In the genomic region with DNA sequence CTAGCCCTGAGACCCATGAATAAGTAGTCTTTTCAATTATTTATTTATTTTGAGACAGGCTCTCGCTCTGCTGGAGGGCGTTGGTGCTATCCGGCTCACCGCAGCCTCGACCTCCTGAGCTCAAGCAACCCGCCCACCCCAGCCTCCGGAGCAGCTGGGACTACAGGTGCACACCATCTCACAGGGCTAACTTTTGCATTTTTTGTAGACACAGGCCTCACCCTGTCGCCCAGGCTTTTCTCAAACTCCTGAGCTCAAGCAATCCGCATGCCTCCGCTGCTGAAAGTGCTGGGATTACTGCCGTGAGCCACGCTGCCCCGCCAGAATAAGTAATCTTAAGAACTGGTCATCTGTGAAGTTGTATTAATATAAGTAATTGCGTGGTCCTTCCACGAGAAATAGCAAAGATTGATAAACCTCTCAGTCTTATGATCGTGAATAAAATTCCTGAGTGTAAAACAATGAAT, we compare ENCODE assay signal across 8 cellular contexts. TPM values are rescaled to one million over a fixed set of nuclear protein-coding genes. Genes with fewer than 3 reads are reported as not detected.
DNase-seq lines count a peak whose midpoint lies in the region; ATAC-seq and TF ChIP-seq lines count a peak whose summit lies in the region.

No MANE protein-coding gene starts in this region.

- no peaks in the 10 kb centered on the region for H3K9me3 Mint-ChIP-seq in activated T-cell treated with anti-CD3 and anti-CD28 coated beads, Interleukin-2, amount 50 U/mL, for 72 hours

- no peaks in the 10 kb centered on the region for H3K27me3 Mint-ChIP-seq in activated T-cell treated with anti-CD3 and anti-CD28 coated beads, Interleukin-2, amount 50 U/mL, for 72 hours (ENCODE audit: low read depth)

- DNase-seq in NCI-H526 (lab: John Stamatoyannopoulos, UW) (peak; percentile 31 to 68), NCI-H526 treated with DMSO at 0.1 percent for 48 hours (lab: John Stamatoyannopoulos, UW) (no peak), thoracic aorta (ENCODE audit: low spot score) (no peak), AML-193 (lab: John Stamatoyannopoulos, UW) (no peak), NCI-H146 (lab: John Stamatoyannopoulos, UW) (no peak), NCI-H2196 treated with DMSO at 0.1 percent for 48 hours (lab: John Stamatoyannopoulos, UW; ENCODE audit: unreplicated experiment) (no peak)
- peak; percentile 37 to 48 for DNase-seq in activated T-cell treated with anti-CD3 and anti-CD28 coated beads, Interleukin-2, amount 50 U/mL, for 72 hours

- H3K4me3 ChIP-seq in iPS-15b (ENCODE audit: low read depth, low read length), result peak overlapping the region; percentile 19
- peak overlapping the region; percentile 64 for H3K4me3 ChIP-seq in thoracic aorta

- H3K27ac Mint-ChIP-seq in activated T-cell treated with anti-CD3 and anti-CD28 coated beads, Interleukin-2, amount 50 U/mL, for 72 hours, result peak overlapping the region; percentile 79

- H3K4me3 Mint-ChIP-seq in activated T-cell treated with anti-CD3 and anti-CD28 coated beads, Interleukin-2, amount 50 U/mL, for 72 hours, result peak overlapping the region; percentile 86 to 96

- H3K27me3 ChIP-seq in iPS-15b (ENCODE audit: control insufficient read depth, insufficient read depth, low read length) (peaks cover 98% of the 10 kb centered on the region), thoracic aorta (replicated peaks; ENCODE audit: insufficient read depth) (no peaks in the 10 kb centered on the region)

- no peaks in the 10 kb centered on the region for H3K36me3 ChIP-seq in iPS-15b (ENCODE audit: control insufficient read depth, insufficient read depth, low read length)
- no peaks in the 10 kb centered on the region for H3K36me3 ChIP-seq in thoracic aorta

- H3K36me3 Mint-ChIP-seq in activated T-cell treated with anti-CD3 and anti-CD28 coated beads, Interleukin-2, amount 50 U/mL, for 72 hours (ENCODE audit: insufficient read depth in 2 of 2), result peaks cover 0 to 2% of the 10 kb centered on the region in 2 donors

- H3K27ac ChIP-seq in thoracic aorta, result peak overlapping the region in 1 of 2 donors; percentile 39

- H3K4me1 Mint-ChIP-seq in activated T-cell treated with anti-CD3 and anti-CD28 coated beads, Interleukin-2, amount 50 U/mL, for 72 hours (ENCODE audit: low read depth), result peaks cover 71% of the 10 kb centered on the region

- no peak for TF ChIP-seq CTCF in thoracic aorta (IDR thresholded peaks at IDR 0.05)

- H3K4me1 ChIP-seq in iPS-15b (ENCODE audit: control insufficient read depth, insufficient read depth, low read length) (peaks cover 5% of the 10 kb centered on the region), thoracic aorta (ENCODE audit: control insufficient read depth in 1 of 2, low read depth in 2 of 2) (no peaks in the 10 kb centered on the region)

- no peak overlapping the region for H3K9ac ChIP-seq in iPS-15b (ENCODE audit: low read depth, low read length)

- no peak for ATAC-seq in activated T-cell treated with anti-CD3 and anti-CD28 coated beads, Interleukin-2, amount 50 U/mL, for 72 hours (replicated peaks in 1 of 2)
- ATAC-seq in thoracic aorta (ENCODE audit: insufficient number of reproducible peaks, low FRiP score, low read depth), result no peak

- no peaks in the 10 kb centered on the region for H3K9me3 ChIP-seq in iPS-15b (ENCODE audit: control insufficient read depth, insufficient read depth, low read length)
- H3K9me3 ChIP-seq in thoracic aorta, result no peaks in the 10 kb centered on the region

RNA-seq across cellular contexts. Expression of a gene that starts 1.6 kb away (rescaled TPM):
- 10 to 100 TPM in 1 of 2 donors, 1 to 10 TPM in 1; 9.9 to 10.0 TPM for total RNA-seq in activated T-cell treated with anti-CD3 and anti-CD28 coated beads, Interleukin-2, amount 50 U/mL, for 72 hours
- total RNA-seq in thoracic aorta, result 1 to 10 TPM; 3.2 to 5.3 TPM

Comparison
In these comparisons a context has a peak if more than half of its experiments do, and no peak if none do; other contexts are left out.
1. DNase-seq: peak in NCI-H526 (2 of 2) and activated T-cell treated with anti-CD3 and anti-CD28 coated beads, Interleukin-2, amount 50 U/mL, for 72 hours (2 of 2); none in NCI-H526 treated with DMSO at 0.1 percent for 48 hours (single experiment), thoracic aorta (single experiment), AML-193 (0 of 2), NCI-H146 (single experiment) and NCI-H2196 treated with DMSO at 0.1 percent for 48 hours (single experiment).